ENCODE assay signal across 17 cellular contexts in the genomic region with DNA sequence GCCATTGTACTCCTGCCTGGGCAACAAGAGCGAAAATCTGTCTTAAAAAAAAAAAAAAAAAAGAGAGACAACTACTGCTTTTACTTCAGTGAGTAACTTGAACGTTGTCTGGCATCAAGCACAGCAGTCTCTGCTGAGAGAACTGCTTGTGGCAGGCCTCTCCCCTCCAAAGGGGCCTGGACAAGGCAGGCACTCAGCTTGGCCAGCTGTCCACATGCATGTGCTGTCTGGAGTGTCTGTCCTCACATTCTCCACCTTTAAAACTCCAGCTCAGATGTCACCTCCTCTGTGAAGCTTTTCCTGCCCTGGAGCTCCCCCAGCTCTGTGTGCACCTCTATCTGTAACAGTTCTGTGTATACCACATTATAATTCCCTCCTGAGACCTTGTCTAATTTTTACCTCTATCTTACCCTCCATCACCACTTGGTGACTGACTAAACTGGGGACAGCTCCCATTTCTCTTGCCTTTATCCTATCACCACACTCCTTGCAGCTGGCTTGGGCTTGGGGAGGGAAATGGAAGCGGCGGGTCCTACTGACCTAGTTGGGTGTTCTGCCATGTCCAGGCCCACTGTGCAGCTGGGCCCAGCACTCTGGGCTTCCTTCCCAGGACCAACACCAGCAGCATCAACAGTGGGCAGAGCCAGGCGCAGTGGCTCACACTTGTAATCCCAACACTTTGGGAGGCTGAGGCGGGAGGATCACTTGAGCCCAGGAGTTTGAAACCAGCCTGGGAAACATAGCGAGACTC.
DNase-seq lines count a peak whose midpoint lies in the region; ATAC-seq and TF ChIP-seq lines count a peak whose summit lies in the region.
"Had no signal": no experiment of that assay in that cellular context is flagged by ENCODE, and none has a peak within 500 bp of the region (broad histone marks: within the 10 kb centered on the region; RNA-seq: fewer than 3 reads in every experiment).

No MANE protein-coding gene starts in this region.

- TF ChIP-seq EP300 in upper lobe of left lung (IDR thresholded peaks at IDR 0.05): no peak

- ATAC-seq in RWPE2 (ENCODE audit: low read depth) (no peak), psoas muscle (peak; percentile 49 to 65 (median 58)), upper lobe of left lung (ENCODE audit: low FRiP score in 2 of 2) (no peak), HG02870 (IDR thresholded peaks at IDR 0.05; ENCODE audit: unreplicated experiment) (no peak), natural killer cell (no peak)
- ATAC-seq: GM23338 had no signal

- H3K9me3 ChIP-seq in RWPE2 (ENCODE audit: severe bottlenecking) (no peaks in the 10 kb centered on the region), left ventricle myocardium inferior (replicated peaks) (no peaks in the 10 kb centered on the region), psoas muscle (no peaks in the 10 kb centered on the region), upper lobe of left lung (no peaks in the 10 kb centered on the region)
- H3K9me3 ChIP-seq: Caco-2 had no signal

- H3K36me3 Mint-ChIP-seq in brain: peaks cover 7% of the 10 kb centered on the region
- H3K36me3 Mint-ChIP-seq in natural killer cell: no peaks in the 10 kb centered on the region

- H3K27me3 ChIP-seq in RWPE2 (ENCODE audit: insufficient read depth, poor library complexity, severe bottlenecking) (no peaks in the 10 kb centered on the region), left ventricle myocardium inferior (ENCODE audit: low read depth) (no peaks in the 10 kb centered on the region), psoas muscle (ENCODE audit: insufficient read depth in 3 of 3, low read length in 2 of 3) (no peaks in the 10 kb centered on the region), upper lobe of left lung (no peaks in the 10 kb centered on the region)

- H3K27me3 Mint-ChIP-seq in brain (peaks cover 3% of the 10 kb centered on the region), natural killer cell (ENCODE audit: low read depth in 2 of 2) (no peaks in the 10 kb centered on the region)
- H3K27me3 Mint-ChIP-seq: CD4-positive, CD25-positive, alpha-beta regulatory T cell had no signal

- H3K9me3 Mint-ChIP-seq in brain (no peaks in the 10 kb centered on the region), natural killer cell (no peaks in the 10 kb centered on the region)
- H3K9me3 Mint-ChIP-seq: CD4-positive, CD25-positive, alpha-beta regulatory T cell; GM23338 had no signal

- no peak for TF ChIP-seq CTCF in RWPE2 (IDR thresholded peaks at IDR 0.05; ENCODE audit: poor library complexity, severe bottlenecking)
- TF ChIP-seq CTCF in brain (conservative IDR thresholded peaks at IDR 0.05): no peak
- TF ChIP-seq CTCF in left ventricle myocardium inferior (IDR thresholded peaks at IDR 0.05; ENCODE audit: borderline replicate concordance): no peak
- no peak for TF ChIP-seq CTCF in psoas muscle (IDR thresholded peaks at IDR 0.05)
- no peak for TF ChIP-seq CTCF in upper lobe of left lung (IDR thresholded peaks at IDR 0.05)
- TF ChIP-seq CTCF in natural killer cell (IDR thresholded peaks at IDR 0.05): no peak

- no peaks in the 10 kb centered on the region for H3K36me3 ChIP-seq in RWPE2 (ENCODE audit: low read depth)
- H3K36me3 ChIP-seq in left ventricle myocardium inferior: no peaks in the 10 kb centered on the region
- H3K36me3 ChIP-seq in psoas muscle (ENCODE audit: insufficient read depth in 1 of 2, low read depth in 1 of 2): no peaks in the 10 kb centered on the region
- H3K36me3 ChIP-seq in upper lobe of left lung: no peaks in the 10 kb centered on the region

- H3K4me3 Mint-ChIP-seq in brain: no peak overlapping the region
- no peak overlapping the region for H3K4me3 Mint-ChIP-seq in natural killer cell
- H3K4me3 Mint-ChIP-seq: CD4-positive, CD25-positive, alpha-beta regulatory T cell; GM23338 had no signal

- H3K4me1 Mint-ChIP-seq in brain: peaks cover 43% of the 10 kb centered on the region
- peaks cover 0 to 7% of the 10 kb centered on the region in 2 donors for H3K4me1 Mint-ChIP-seq in natural killer cell

- H3K27ac ChIP-seq in RWPE2 (ENCODE audit: poor library complexity, severe bottlenecking) (peak overlapping the region; percentile 49), left ventricle myocardium inferior (replicated peaks) (peak overlapping the region; percentile 51), psoas muscle (peak overlapping the region; percentile 56), upper lobe of left lung (no peak overlapping the region)

- DNase-seq in RWPE2 (ENCODE audit: low spot score) (no peak), left ventricle myocardium inferior (no peak), psoas muscle (no peak), upper lobe of left lung (no peak), natural killer cell (no peak)
- DNase-seq: Caco-2; CD4-positive, CD25-positive, alpha-beta regulatory T cell; DMS153; NCI-H1417; NCI-H1930; NCI-H2171; NCI-H446 treated with DMSO at 0.1 percent for 48 hours; RPMI8226 had no signal

- H3K4me1 ChIP-seq in RWPE2 (ENCODE audit: insufficient read depth, poor library complexity, severe bottlenecking): peaks cover 22% of the 10 kb centered on the region
- H3K4me1 ChIP-seq in left ventricle myocardium inferior: peaks cover 50% of the 10 kb centered on the region
- peaks cover 66% of the 10 kb centered on the region for H3K4me1 ChIP-seq in psoas muscle
- peaks cover 0 to 16% (median 12%) of the 10 kb centered on the region in 4 donors for H3K4me1 ChIP-seq in upper lobe of left lung
- H3K4me1 ChIP-seq: Caco-2 had no signal

- whole genome bisulfite sequencing in psoas muscle, 3 donors: 44 to 63% (median 56%) methylated on average over 7 of the region's 7 CpGs
- 92 to 95% methylated on average over 5 to 6 of the region's 7 CpGs for WGBS in upper lobe of left lung, 2 donors

- H3K27ac Mint-ChIP-seq in brain (peak overlapping the region in 3 of 5 experiments; percentile 2 to 46 (median 30)), natural killer cell (no peak overlapping the region)
- H3K27ac Mint-ChIP-seq: CD4-positive, CD25-positive, alpha-beta regulatory T cell; GM23338 had no signal

- H3K4me3 ChIP-seq in RWPE2 (ENCODE audit: severe bottlenecking): no peak overlapping the region
- no peak overlapping the region for H3K4me3 ChIP-seq in left ventricle myocardium inferior
- no peak overlapping the region for H3K4me3 ChIP-seq in psoas muscle
- H3K4me3 ChIP-seq in upper lobe of left lung: no peak overlapping the region
- H3K4me3 ChIP-seq: GM23338, K562 had no signal

- TF ChIP-seq POLR2A in upper lobe of left lung (IDR thresholded peaks at IDR 0.05): no peak

- intact Hi-C loops in left ventricle myocardium inferior (cut with micrococcal nuclease): no loop called here
- intact Hi-C loops in psoas muscle (cut with DNase I): loop anchor here in 1 of 2 donors (10.0 kb wide), 1 partner anchor 97 kb away; no protein-coding TSS in a partner anchor
- intact Hi-C loops in natural killer cell (cut with micrococcal nuclease): no loop called here

Comparison
In these comparisons a context has a peak if more than half of its experiments do, and no peak if none do; other contexts are left out.
1. ATAC-seq: peak in psoas muscle (4 of 4); none in RWPE2 (single experiment), upper lobe of left lung (0 of 2), HG02870 (single experiment) and natural killer cell (0 of 3).
2. H3K27ac ChIP-seq: peak in RWPE2 (single experiment), left ventricle myocardium inferior (single experiment) and psoas muscle (single experiment); none in upper lobe of left lung (0 of 4).
3. H3K27ac Mint-ChIP-seq: peak in brain (3 of 5); none in natural killer cell (0 of 2).